In the genomic region with DNA sequence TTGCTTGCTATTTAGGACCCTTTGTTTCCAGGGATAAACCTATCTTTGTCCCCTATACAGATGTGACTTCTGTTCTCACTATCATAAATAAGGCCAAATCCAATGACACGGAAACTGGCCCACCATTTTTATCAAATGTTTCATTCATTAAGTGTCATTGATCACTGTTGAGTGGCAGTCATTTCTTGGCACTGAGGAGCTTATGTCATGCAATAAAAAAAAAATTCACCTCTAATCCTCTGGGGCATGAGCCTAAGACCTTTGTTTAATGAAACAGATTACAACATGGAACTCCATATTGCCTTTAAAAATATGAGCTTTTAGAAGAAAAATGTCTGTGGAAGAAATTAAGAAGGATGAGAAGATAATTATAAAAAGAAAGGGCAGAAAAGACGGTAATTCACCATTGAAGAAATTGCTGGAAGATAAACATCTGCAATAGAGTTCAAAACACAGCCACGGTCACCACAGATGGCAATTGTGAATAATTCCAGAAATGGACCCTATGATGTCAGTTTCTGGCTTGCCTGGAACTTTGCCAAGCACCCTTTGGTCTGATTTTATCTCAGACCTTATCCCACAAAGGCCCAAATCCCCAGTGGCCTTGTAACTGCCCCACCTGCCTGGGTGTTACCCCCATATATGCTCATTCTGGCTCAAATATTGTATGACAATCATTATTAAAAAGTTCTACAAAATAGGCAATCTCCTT, we compare ENCODE assay signal across 13 cellular contexts.
DNase-seq lines count a peak whose midpoint lies in the region; ATAC-seq and TF ChIP-seq lines count a peak whose summit lies in the region.
"Had no signal": no experiment of that assay in that cellular context is flagged by ENCODE, and none has a peak within 500 bp of the region (broad histone marks: within the 10 kb centered on the region; RNA-seq: fewer than 3 reads in every experiment).

No MANE protein-coding gene starts in this region.

- peak overlapping the region; percentile 7; the same call in 1 of the 2 replicates for H3K27ac ChIP-seq in KMS-11
- peak overlapping the region in 1 of 2 donors; percentile 49 for H3K27ac ChIP-seq in liver (ENCODE audit: low read depth in 1 of 2, low read length in 2 of 2)
- H3K27ac ChIP-seq in tibial artery: peak overlapping the region; percentile 64 to 70

- H3K4me1 ChIP-seq in KMS-11 (ENCODE audit: low read depth, poor library complexity, severe bottlenecking) (peaks cover 49% of the 10 kb centered on the region), liver (ENCODE audit: control insufficient read depth in 4 of 4, insufficient read depth in 4 of 4, low read length in 3 of 4) (peaks cover 2 to 35% (median 12%) of the 10 kb centered on the region in 4 donors), tibial artery (peaks cover 0 to 82% (median 23%) of the 10 kb centered on the region in 4 donors)

- 62% methylated on average over 3 of the region's 3 CpGs for WGBS in liver

- H3K36me3 ChIP-seq in KMS-11 (ENCODE audit: insufficient read depth): no peaks in the 10 kb centered on the region; the same call in 1 of the 2 replicates
- H3K36me3 ChIP-seq in liver (ENCODE audit: control insufficient read depth in 4 of 4, insufficient read depth in 3 of 4, low read depth in 1 of 4, low read length in 3 of 4): peaks cover 0 to 34% (median 15%) of the 10 kb centered on the region in 4 donors
- H3K36me3 ChIP-seq in tibial artery: peaks cover 0 to 15% (median 6%) of the 10 kb centered on the region in 3 donors
- H3K36me3 ChIP-seq: ovary had no signal

- H3K9me3 ChIP-seq in liver (ENCODE audit: control insufficient read depth in 4 of 4, low read length in 3 of 4): no peaks in the 10 kb centered on the region
- H3K9me3 ChIP-seq in tibial artery: no peaks in the 10 kb centered on the region
- H3K9me3 ChIP-seq: ovary, suprapubic skin had no signal

- peaks cover 10% of the 10 kb centered on the region for H4K20me1 ChIP-seq in KMS-11 (ENCODE audit: insufficient read depth)

- no peak for ATAC-seq in SK-N-SH treated with all-trans-retinoic acid at 6 μM for 48 hours
- ATAC-seq in HG02840 (IDR thresholded peaks at IDR 0.05; ENCODE audit: low FRiP score, unreplicated experiment): no peak
- ATAC-seq: activated T-helper 17 cell treated with anti-CD3 and anti-CD28 coated beads, Interleukin-2, amount 50 U/mL, for 72 hours had no signal

- DNase-seq in tibial artery (no peak), activated T-cell treated with anti-CD3 and anti-CD28 coated beads for 4 hours (no peak), RPMI8226 (no peak)
- DNase-seq: activated CD4-positive, CD25-positive, alpha-beta regulatory T cell; NCI-H1436; SHP77 had no signal

- H3K79me2 ChIP-seq in KMS-11 (ENCODE audit: insufficient read depth, low read depth): peaks cover 59% of the 10 kb centered on the region; the same call in 1 of the 2 replicates

- H3K9ac ChIP-seq in KMS-11 (no peak overlapping the region), liver (ENCODE audit: low read depth in 1 of 2, low read length in 2 of 2) (no peak overlapping the region)

- peak overlapping the region; percentile 40; the same call in 1 of the 2 replicates for H3K4me2 ChIP-seq in KMS-11

- TF ChIP-seq RAD21 in liver (IDR thresholded peaks at IDR 0.05): no peak

- H3K4me3 ChIP-seq in KMS-11 (IDR thresholded peaks at IDR 0.05; ENCODE audit: insufficient read depth, low read depth, low read length) (no peak overlapping the region), liver (ENCODE audit: low read depth in 1 of 3, low read length in 3 of 3) (no peak overlapping the region), tibial artery (no peak overlapping the region)
- H3K4me3 ChIP-seq: ovary, suprapubic skin had no signal

- no peak overlapping the region for H2AFZ ChIP-seq in KMS-11 (ENCODE audit: low read depth)

- H3K27me3 ChIP-seq in KMS-11 (ENCODE audit: insufficient read depth, low read depth) (no peaks in the 10 kb centered on the region), liver (ENCODE audit: control insufficient read depth in 4 of 4, insufficient read depth in 4 of 4, low read length in 3 of 4) (no peaks in the 10 kb centered on the region), tibial artery (no peaks in the 10 kb centered on the region)
- H3K27me3 ChIP-seq: ovary, suprapubic skin had no signal

- intact Hi-C loops in tibial artery (cut with DNase I; ENCODE audit: low total_unique reads): no loop called here

- no peak for TF ChIP-seq CTCF in KMS-11 (conservative IDR thresholded peaks at IDR 0.05; ENCODE audit: low read depth, low read length)
- TF ChIP-seq CTCF in liver (IDR thresholded peaks at IDR 0.05; ENCODE audit: low read depth, low read length, missing input control): no peak
- TF ChIP-seq CTCF in tibial artery (IDR thresholded peaks at IDR 0.05): no peak

TF ChIP-seq in SK-N-SH treated with all-trans-retinoic acid at 6 μM for 48 hours, 23 proteins besides CTCF, POLR2A, EP300 and RAD21:
- TF ChIP-seq TOX (CRISPR knock-in tag; IDR thresholded peaks at IDR 0.05; ENCODE audit: borderline replicate concordance) (no peak), ZFP3 (CRISPR knock-in tag; IDR thresholded peaks at IDR 0.05) (no peak), TCF4 (CRISPR knock-in tag; IDR thresholded peaks at IDR 0.05; ENCODE audit: borderline replicate concordance) (peak; percentile 55; the same call in 1 of the 2 replicates), ZNF70 (CRISPR knock-in tag; IDR thresholded peaks at IDR 0.05) (peak; percentile 67)

TF ChIP-seq in liver, 16 proteins besides CTCF, POLR2A, EP300 and RAD21:
- TF ChIP-seq JUND (IDR thresholded peaks at IDR 0.05): no peak
- no peak for TF ChIP-seq EGR1 (IDR thresholded peaks at IDR 0.05; ENCODE audit: low read depth in 2 of 2)
- peak in 1 of 2 donors; percentile 35 for TF ChIP-seq RXRA (IDR thresholded peaks at IDR 0.05)
- TF ChIP-seq SP1 (IDR thresholded peaks at IDR 0.05): no peak
- no peak for TF ChIP-seq HNF4G (IDR thresholded peaks at IDR 0.05)
- TF ChIP-seq, protein P1, sequence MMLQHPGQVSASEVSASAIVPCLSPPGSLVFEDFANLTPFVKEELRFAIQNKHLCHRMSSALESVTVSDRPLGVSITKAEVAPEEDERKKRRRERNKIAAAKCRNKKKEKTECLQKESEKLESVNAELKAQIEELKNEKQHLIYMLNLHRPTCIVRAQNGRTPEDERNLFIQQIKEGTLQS (IDR thresholded peaks at IDR 0.05): no peak
- peak; percentile 20 to 46 for TF ChIP-seq HNF4A (conservative IDR thresholded peaks at IDR 0.05)
- TF ChIP-seq NR2F2 (IDR thresholded peaks at IDR 0.05): no peak
